In the genomic region with DNA sequence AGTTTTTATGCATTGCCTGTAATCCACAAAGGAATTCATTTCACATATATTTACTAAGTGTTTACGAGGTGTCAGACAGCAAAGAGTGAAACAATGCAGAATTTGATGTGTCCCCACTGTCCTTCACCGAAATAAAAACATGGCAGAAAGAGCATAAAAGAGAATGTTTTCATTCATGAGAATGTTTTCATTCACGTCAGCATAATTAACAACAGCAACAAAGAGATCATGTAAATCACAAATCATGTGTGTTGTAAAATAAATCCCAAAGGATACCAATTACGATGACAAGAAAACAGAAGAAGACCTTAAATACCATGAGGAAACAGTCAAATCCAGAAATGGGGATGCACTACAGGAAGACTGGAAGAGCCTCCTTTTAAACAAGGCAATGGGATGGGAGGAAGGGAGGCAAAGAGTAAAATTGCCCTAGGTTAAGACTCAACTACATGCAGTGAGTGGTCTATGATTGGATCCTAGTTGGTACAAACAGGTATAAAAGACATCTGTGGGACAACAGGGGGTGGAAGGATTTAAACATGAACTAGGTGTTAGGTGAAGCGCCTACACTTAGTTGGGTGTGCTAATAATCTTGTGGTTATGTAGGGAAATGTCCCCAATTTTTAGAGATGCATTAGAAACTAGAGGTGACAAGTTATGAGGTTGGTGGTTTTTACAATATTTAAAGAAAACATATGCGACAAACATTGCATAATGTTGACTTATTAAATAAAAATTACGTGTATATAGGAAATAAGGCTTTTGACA, we compare ENCODE assay signal across 1 cellular context.
TF ChIP-seq lines count a peak whose summit lies in the region.

No MANE protein-coding gene starts in this region.

TF ChIP-seq in HCT116, 20 proteins besides CTCF, POLR2A, EP300 and RAD21 (continued from another document):
- TF ChIP-seq ZFX (IDR thresholded peaks at IDR 0.05): no peak
- no peak for TF ChIP-seq SP1 (IDR thresholded peaks at IDR 0.05; ENCODE audit: low read depth)
- no peak for TF ChIP-seq EZH2phosphoT487 (IDR thresholded peaks at IDR 0.05; ENCODE audit: borderline replicate concordance)
- TF ChIP-seq SIN3A (IDR thresholded peaks at IDR 0.05; ENCODE audit: low read depth): no peak
- TF ChIP-seq EGR1 (IDR thresholded peaks at IDR 0.05; ENCODE audit: low read depth): no peak
- TF ChIP-seq TCF7L2 (IDR thresholded peaks at IDR 0.05; ENCODE audit: borderline replicate concordance, extremely low read depth, insufficient read depth, insufficient read length): no peak
- no peak for TF ChIP-seq ZNF274 (IDR thresholded peaks at IDR 0.05; ENCODE audit: low read depth, low read length)
- no peak for TF ChIP-seq FOSL1 (IDR thresholded peaks at IDR 0.05; ENCODE audit: low read depth)
- TF ChIP-seq EZH2 (IDR thresholded peaks at IDR 0.05): no peak
TF ChIP-seq in HCT116: peak in this region for 0.
